Comparison of ENCODE assay signal across 12 cellular contexts in genomic region chr3:66401578-66402382, GRCh38.
DNase-seq lines count a peak whose midpoint lies in the region; ATAC-seq and TF ChIP-seq lines count a peak whose summit lies in the region.
"Had no signal": no experiment of that assay in that cellular context is flagged by ENCODE, and none has a peak within 500 bp of the region (broad histone marks: within the 10 kb centered on the region; RNA-seq: fewer than 3 reads in every experiment).

No MANE protein-coding gene starts in this region.

- no peaks in the 10 kb centered on the region for H3K9me3 ChIP-seq in BLaER1
- H3K9me3 ChIP-seq in endodermal cell (ENCODE audit: control insufficient read depth, low read length) = no peaks in the 10 kb centered on the region
- no peaks in the 10 kb centered on the region for H3K9me3 ChIP-seq in prostate gland

- H3K27me3 ChIP-seq in BLaER1 = no peaks in the 10 kb centered on the region
- no peaks in the 10 kb centered on the region for H3K27me3 ChIP-seq in endodermal cell (ENCODE audit: control insufficient read depth, insufficient read depth, low read length, poor library complexity, severe bottlenecking)
- no peaks in the 10 kb centered on the region for H3K27me3 ChIP-seq in prostate gland (replicated peaks; ENCODE audit: insufficient read depth)

- H3K36me3 ChIP-seq in BLaER1 (peaks cover 94% of the 10 kb centered on the region), endodermal cell (ENCODE audit: control insufficient read depth, insufficient read depth, low read length) (peaks cover 91% of the 10 kb centered on the region), prostate gland (peaks cover 0 to 10% of the 10 kb centered on the region in 2 donors)

- H3K36me3 Mint-ChIP-seq in endodermal cell (ENCODE audit: low read depth) = peaks cover 67% of the 10 kb centered on the region

- TF ChIP-seq POLR2A in prostate gland (IDR thresholded peaks at IDR 0.05) = no peak

- H3K4me2 ChIP-seq in BLaER1 = peak overlapping the region; percentile 94

- peaks cover 89% of the 10 kb centered on the region for H4K20me1 ChIP-seq in BLaER1

- H3K4me3 ChIP-seq in BLaER1 = no peak overlapping the region
- H3K4me3 ChIP-seq in endodermal cell (ENCODE audit: low read length) = no peak overlapping the region
- H3K4me3 ChIP-seq in prostate gland = no peak overlapping the region

- intact Hi-C loops in prostate gland (cut with DNase I) = no loop called here

- H3K4me3 Mint-ChIP-seq in endodermal cell = no peak overlapping the region

- peak overlapping the region; percentile 58 for H3K27ac Mint-ChIP-seq in endodermal cell

- H3K27me3 Mint-ChIP-seq in endodermal cell (ENCODE audit: insufficient read depth) = no peaks in the 10 kb centered on the region

- H3K4me1 Mint-ChIP-seq in endodermal cell = peaks cover 26% of the 10 kb centered on the region

- DNase-seq in NCI-H69 (lab: John Stamatoyannopoulos, UW) (peak; percentile 54), endodermal cell (peak; percentile 45), prostate gland (ENCODE audit: low spot score) (no peak), RKO (ENCODE audit: low spot score) (no peak)
- DNase-seq: activated CD8-positive, alpha-beta memory T cell treated with anti-CD3 and anti-CD28 coated beads for 24 hours; activated naive CD4-positive, alpha-beta T cell; KG1; stimulated activated CD4-positive, alpha-beta T cell treated with anti-CD3 and anti-CD28 coated beads, Interleukin-4, amount 100 ng/mL, for 1 hour had no signal

- ATAC-seq in GM21367 (IDR thresholded peaks at IDR 0.05; ENCODE audit: unreplicated experiment) = no peak
- ATAC-seq in GM21390 (IDR thresholded peaks at IDR 0.05; ENCODE audit: unreplicated experiment) = no peak
- no peak for ATAC-seq in GM21360 (IDR thresholded peaks at IDR 0.05; ENCODE audit: unreplicated experiment)

- no peak for TF ChIP-seq CTCF in endodermal cell (conservative IDR thresholded peaks at IDR 0.05)
- no peak for TF ChIP-seq CTCF in prostate gland (IDR thresholded peaks at IDR 0.05)

- H3K9me3 Mint-ChIP-seq in endodermal cell = no peaks in the 10 kb centered on the region

- H3K27ac ChIP-seq in BLaER1 (peak overlapping the region; percentile 69), endodermal cell (ENCODE audit: low read depth, low read length) (peak overlapping the region; percentile 73), prostate gland (peak overlapping the region; percentile 13 to 62)

- H3K4me1 ChIP-seq in BLaER1 = peaks cover 100% of the 10 kb centered on the region
- no peaks in the 10 kb centered on the region for H3K4me1 ChIP-seq in endodermal cell (ENCODE audit: control insufficient read depth, insufficient read depth, low read length)
- peaks cover 23% of the 10 kb centered on the region for H3K4me1 ChIP-seq in prostate gland (replicated peaks)

- peak overlapping the region; percentile 11; the same call in 1 of the 2 replicates for H3K9ac ChIP-seq in BLaER1
- no peak overlapping the region for H3K9ac ChIP-seq in endodermal cell (ENCODE audit: extremely low read depth, low read length, poor library complexity, severe bottlenecking)

- 95 to 96% methylated on average over 18 to 19 of the region's 19 CpGs for WGBS in endodermal cell (ENCODE audit: insufficient coverage in 1 of 2, insufficient read length in 1 of 2), 2 experiments
- WGBS in prostate gland = 62% methylated on average over 19 of the region's 19 CpGs

Comparison
In these comparisons a context has a peak if more than half of its experiments do, and no peak if none do; other contexts are left out.
1. DNase-seq: peak in NCI-H69 (single experiment) and endodermal cell (single experiment); none in prostate gland (single experiment) and RKO (single experiment).
2. Peak in every context shown above with its lines, with median percentiles within 50 percentile points of each other: H3K27ac ChIP-seq.